Comparison of ENCODE assay signal across 21 cellular contexts in genomic region chr1:230935852-230936251, GRCh38.
"Had no signal": no experiment of that assay in that cellular context is flagged by ENCODE, and none has a peak within 500 bp of the region (broad histone marks: within the 10 kb centered on the region; RNA-seq: fewer than 3 reads in every experiment).

No MANE protein-coding gene starts in this region.

- H3K36me3 ChIP-seq: colonic mucosa, thyroid gland had no signal

- H3K9me3 Mint-ChIP-seq: activated CD4-positive, alpha-beta memory T cell treated with anti-CD3 and anti-CD28 coated beads for 36 hours; activated naive CD4-positive, alpha-beta T cell treated with anti-CD3 and anti-CD28 coated beads, Interleukin-2, amount 50 U/mL, for 72 hours; brain; T-helper 1 cell treated with Interleukin-12 subunit alpha and Interleukin-12 subunit beta and Interleukin-4 antibody, amounts not matched to agents 30 μg/mL and 1 μg/mL, for 36 hours had no signal

- H3K27me3 Mint-ChIP-seq: activated CD4-positive, alpha-beta memory T cell treated with anti-CD3 and anti-CD28 coated beads for 36 hours; brain had no signal

- H3K27ac ChIP-seq: colonic mucosa, gastrocnemius medialis, left lung, neutrophil, pancreas, thyroid gland had no signal

- FAIRE-seq: endometrium, pancreas, TTC549 had no signal

- H3K4me3 Mint-ChIP-seq: activated CD4-positive, alpha-beta memory T cell treated with anti-CD3 and anti-CD28 coated beads for 36 hours; brain; T-helper 1 cell treated with Interleukin-12 subunit alpha and Interleukin-12 subunit beta and Interleukin-4 antibody, amounts not matched to agents 30 μg/mL and 1 μg/mL, for 36 hours had no signal

- H3K4me1 ChIP-seq: colonic mucosa, left lung, thyroid gland had no signal

- DNase-seq: activated CD4-positive, alpha-beta memory T cell treated with anti-CD3 and anti-CD28 coated beads for 36 hours; activated effector memory CD4-positive, alpha-beta T cell treated with anti-CD3 and anti-CD28 coated beads, Interleukin-2, amount 50 U/mL, for 16 hours; activated T-cell treated with anti-CD3 and anti-CD28 coated beads, Interleukin-2, amount 50 U/mL, for 1 hour; caudate nucleus; colonic mucosa; erythroblast; gastrocnemius medialis; head of caudate nucleus; left lung; mammary epithelial cell; pancreas; stimulated activated CD4-positive, alpha-beta T cell treated with anti-CD3 and anti-CD28 coated beads, Interleukin-4, amount 100 ng/mL, for 4 hours; stimulated activated naive CD4-positive, alpha-beta T cell; thyroid gland had no signal

- H3K27ac Mint-ChIP-seq: activated CD4-positive, alpha-beta memory T cell treated with anti-CD3 and anti-CD28 coated beads for 36 hours; brain; T-helper 1 cell treated with Interleukin-12 subunit alpha and Interleukin-12 subunit beta and Interleukin-4 antibody, amounts not matched to agents 30 μg/mL and 1 μg/mL, for 36 hours had no signal

- H3K9me3 ChIP-seq: colonic mucosa, gastrocnemius medialis, left lung, neutrophil, pancreas, thyroid gland had no signal

- H3K36me3 Mint-ChIP-seq: activated naive CD4-positive, alpha-beta T cell treated with anti-CD3 and anti-CD28 coated beads, Interleukin-2, amount 50 U/mL, for 72 hours had no signal

- H3K27me3 ChIP-seq: colonic mucosa, gastrocnemius medialis, left lung, neutrophil, pancreas, thyroid gland had no signal

- ATAC-seq: activated naive CD4-positive, alpha-beta T cell treated with anti-CD3 and anti-CD28 coated beads, Interleukin-2, amount 50 U/mL, for 72 hours; gastrocnemius medialis; left lung; pancreas; sciatic nerve had no signal

- H3K4me3 ChIP-seq: colonic mucosa, gastrocnemius medialis, left lung, pancreas, thyroid gland had no signal
